18 cellular contexts compared by ENCODE assay signal in the genomic region with DNA sequence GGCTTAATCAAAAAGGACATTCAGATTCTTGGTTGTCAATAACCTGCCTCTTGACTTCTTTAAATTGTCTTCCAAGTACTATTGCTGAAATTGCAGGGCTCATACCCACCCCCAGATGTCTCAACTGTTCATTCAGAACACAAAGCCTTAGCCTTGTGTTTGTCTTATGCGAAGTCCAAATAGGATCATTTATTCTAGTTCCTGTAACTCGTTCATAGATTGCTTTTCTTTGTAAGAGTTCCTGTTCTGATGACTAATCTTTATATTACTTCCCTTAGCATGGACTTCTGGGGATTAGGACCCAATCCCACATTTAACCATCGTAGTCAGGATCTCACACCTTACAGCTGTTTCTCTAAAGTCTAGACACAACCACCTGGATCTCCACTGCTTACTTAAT.
"Had no signal": no experiment of that assay in that cellular context is flagged by ENCODE, and none has a peak within 500 bp of the region (broad histone marks: within the 10 kb centered on the region; RNA-seq: fewer than 3 reads in every experiment).

No MANE protein-coding gene starts in this region.

- ATAC-seq: Panc1, Right ventricle myocardium inferior had no signal

- H3K27me3 ChIP-seq: SJCRH30 had no signal

- H3K27ac ChIP-seq: SJCRH30, SK-N-MC had no signal

- H3K9me3 ChIP-seq: SJCRH30 had no signal

- H3K4me1 ChIP-seq: SJCRH30 had no signal

- H3K36me3 ChIP-seq: SJCRH30 had no signal

- DNase-seq: KBM-7, NCI-H1092 treated with DMSO at 0.1 percent for 48 hours, NCI-H1436, NCI-H187, NCI-H2029, NCI-H2081 treated with DMSO at 0.1 percent for 48 hours, NCI-H2171, NCI-H226, NCI-H446, NCI-H510A, NCI-H524 treated with DMSO at 0.1 percent for 48 hours, NCI-H69, NCI-H774, SHP77 treated with DMSO at 0.1 percent for 48 hours, SJCRH30 had no signal

- H3K4me3 ChIP-seq: SJCRH30, SK-N-MC had no signal
